Comparison of ENCODE assay signal across 8 cellular contexts in the genomic region with DNA sequence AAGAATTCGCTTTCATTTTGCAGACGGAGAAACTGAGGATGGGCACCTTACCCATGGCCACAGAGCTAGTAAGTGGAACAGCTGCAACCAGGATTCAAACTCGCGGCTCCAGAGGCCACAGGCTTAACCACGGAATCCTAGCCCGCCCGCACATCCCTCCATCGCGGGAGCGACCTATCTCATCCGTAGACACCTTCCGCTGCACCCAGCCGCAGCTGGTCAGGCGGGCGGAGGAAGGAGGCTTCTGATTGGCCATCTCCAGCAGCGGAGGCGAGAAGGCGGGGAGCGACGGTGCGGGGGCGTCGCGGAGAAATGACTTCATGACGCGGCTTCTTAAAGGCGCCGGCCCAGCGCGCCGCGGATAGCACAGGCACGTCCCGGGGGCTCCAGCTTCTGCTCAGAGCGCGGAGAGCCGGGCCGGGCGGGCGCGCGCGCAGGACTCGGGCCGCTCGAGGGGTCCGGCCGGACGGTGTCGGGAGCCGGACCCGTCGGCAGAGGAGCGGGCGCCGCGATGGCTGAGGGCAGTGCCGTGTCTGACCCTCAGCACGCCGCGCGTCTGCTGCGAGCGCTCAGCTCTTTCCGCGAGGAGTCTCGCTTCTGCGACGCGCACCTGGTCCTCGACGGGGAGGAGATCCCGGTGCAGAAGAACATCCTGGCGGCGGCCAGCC. TPM values are rescaled to one million over a fixed set of nuclear protein-coding genes. Genes with fewer than 3 reads are reported as not detected.
DNase-seq lines count a peak whose midpoint lies in the region; FAIRE-seq and TF ChIP-seq lines count a peak whose summit lies in the region.

A gene with protein sequence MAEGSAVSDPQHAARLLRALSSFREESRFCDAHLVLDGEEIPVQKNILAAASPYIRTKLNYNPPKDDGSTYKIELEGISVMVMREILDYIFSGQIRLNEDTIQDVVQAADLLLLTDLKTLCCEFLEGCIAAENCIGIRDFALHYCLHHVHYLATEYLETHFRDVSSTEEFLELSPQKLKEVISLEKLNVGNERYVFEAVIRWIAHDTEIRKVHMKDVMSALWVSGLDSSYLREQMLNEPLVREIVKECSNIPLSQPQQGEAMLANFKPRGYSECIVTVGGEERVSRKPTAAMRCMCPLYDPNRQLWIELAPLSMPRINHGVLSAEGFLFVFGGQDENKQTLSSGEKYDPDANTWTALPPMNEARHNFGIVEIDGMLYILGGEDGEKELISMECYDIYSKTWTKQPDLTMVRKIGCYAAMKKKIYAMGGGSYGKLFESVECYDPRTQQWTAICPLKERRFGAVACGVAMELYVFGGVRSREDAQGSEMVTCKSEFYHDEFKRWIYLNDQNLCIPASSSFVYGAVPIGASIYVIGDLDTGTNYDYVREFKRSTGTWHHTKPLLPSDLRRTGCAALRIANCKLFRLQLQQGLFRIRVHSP (plus strand): TSS at position 360 of the 668 bp plus-strand sequence. CDS start 152 bp downstream, at position 512.

- TF ChIP-seq CTCF in DOHH2 (IDR thresholded peaks at IDR 0.05; ENCODE audit: low read depth, low read length, poor library complexity, severe bottlenecking), result no peak
- no peak for TF ChIP-seq CTCF in esophagus squamous epithelium (IDR thresholded peaks at IDR 0.05)

- H3K27ac Mint-ChIP-seq in activated T-helper 1 cell treated with anti-CD3 and anti-CD28 coated beads, Interleukin-12 subunit alpha, Interleukin-12 subunit beta, Interleukin-2, Interleukin-4 antibody, amounts not matched to agents 30 ng/mL and 10 ng/mL and 1 ng/mL, durations not matched to agents 14 hours and 24 hours and 36 hours, result peak within 1 kb of the TSS; percentile 83

- no peaks in the 10 kb centered on the region for H3F3A ChIP-seq in DOHH2 (ENCODE audit: control insufficient read depth, insufficient read depth)
- peaks cover 11% of the 10 kb centered on the region for H3F3A ChIP-seq in GM23248 (ENCODE audit: insufficient read depth)

- DNase-seq in GM23248 (peak; percentile 98), Karpas-422 (peak; percentile 99), RCC 7860 (ENCODE audit: low spot score) (peak; percentile 89), esophagus squamous epithelium (lab: John Stamatoyannopoulos, UW) (peak; percentile 83), myocyte (ENCODE audit: low read depth) (peak; percentile 97)
- peak; percentile 95 for DNase-seq in activated T-helper 1 cell treated with anti-CD3 and anti-CD28 coated beads, Interleukin-12 subunit alpha, Interleukin-12 subunit beta, Interleukin-2, Interleukin-4 antibody, amounts not matched to agents 30 ng/mL and 10 ng/mL and 1 ng/mL, durations not matched to agents 14 hours and 24 hours and 36 hours (ENCODE audit: low spot score)
- peak; percentile 89 to 94 for DNase-seq in stimulated activated CD8-positive, alpha-beta memory T cell treated with anti-CD3 and anti-CD28 coated beads, Interleukin-7, amount 100 ng/mL, for 4 hours (ENCODE audit: low read depth in 2 of 2)

- H3K4me1 ChIP-seq in DOHH2 (ENCODE audit: control insufficient read depth, low read length) (peaks cover 16% of the 10 kb centered on the region), GM23248 (ENCODE audit: insufficient read depth) (peaks cover 16% of the 10 kb centered on the region), Karpas-422 (ENCODE audit: low read length) (peaks cover 18% of the 10 kb centered on the region), esophagus squamous epithelium (peaks cover 15 to 85% (median 34%) of the 10 kb centered on the region in 3 donors)

- in situ Hi-C loops in GM23248 (cut with MboI), result no loop called here

- H3K36me3 ChIP-seq in DOHH2 (ENCODE audit: control insufficient read depth, low read length) (peaks cover 3% of the 10 kb centered on the region; the same call in 1 of the 2 replicates), GM23248 (ENCODE audit: low read depth) (no peaks in the 10 kb centered on the region), Karpas-422 (ENCODE audit: insufficient read depth, low read length) (no peaks in the 10 kb centered on the region), esophagus squamous epithelium (peaks cover 0 to 9% (median 0%) of the 10 kb centered on the region in 3 donors)

- H3K27me3 ChIP-seq in DOHH2 (ENCODE audit: control insufficient read depth, low read length), result no peaks in the 10 kb centered on the region
- no peaks in the 10 kb centered on the region for H3K27me3 ChIP-seq in GM23248 (replicated peaks; ENCODE audit: insufficient read depth)
- H3K27me3 ChIP-seq in Karpas-422 (ENCODE audit: low read length), result no peaks in the 10 kb centered on the region
- H3K27me3 ChIP-seq in esophagus squamous epithelium, result no peaks in the 10 kb centered on the region

- H4K20me1 ChIP-seq in DOHH2 (ENCODE audit: control insufficient read depth, insufficient read depth, low read depth, low read length) (no peaks in the 10 kb centered on the region), GM23248 (ENCODE audit: insufficient read depth) (no peaks in the 10 kb centered on the region), Karpas-422 (ENCODE audit: insufficient read depth, low read depth, low read length) (peaks cover 38% of the 10 kb centered on the region)

- intact Hi-C loops in activated T-helper 1 cell treated with anti-CD3 and anti-CD28 coated beads, Interleukin-12 subunit alpha, Interleukin-12 subunit beta, Interleukin-2, Interleukin-4 antibody, amounts not matched to agents 30 ng/mL and 10 ng/mL and 1 ng/mL, durations not matched to agents 14 hours and 24 hours and 36 hours (cut with micrococcal nuclease), result loop anchor here (1.0 to 10.0 kb wide), 15 partner anchors 21 to 1340 kb away; a partner anchor contains a TSS
- intact Hi-C loops in esophagus squamous epithelium (cut with DNase I), result no loop called here

- peak in 3 of 4 donors; percentile 92 to 97 (median 95) for TF ChIP-seq POLR2A in esophagus squamous epithelium (IDR thresholded peaks at IDR 0.05)

- no peak within 1 kb of the TSS for H3K27ac ChIP-seq in DOHH2 (ENCODE audit: low read depth, low read length)
- H3K27ac ChIP-seq in GM23248, result peak within 1 kb of the TSS; percentile 58
- H3K27ac ChIP-seq in Karpas-422 (ENCODE audit: low read length), result no peak within 1 kb of the TSS
- H3K27ac ChIP-seq in esophagus squamous epithelium, result peak within 1 kb of the TSS; percentile 93 to 99 (median 97)

- 1% methylated on average over 62 to 65 of the region's 75 CpGs for WGBS in GM23248 (ENCODE audit: low coverage in 1 of 2, low lambda C conversion rate in 2 of 2, missing lambda C conversion rate in 2 of 2), 2 experiments
- 0% methylated on average over 1 of the region's 75 CpGs; no CpG with 5 or more reads in 1 of the 2 donors for WGBS in esophagus squamous epithelium, 2 donors

- no peaks in the 10 kb centered on the region for H3K9me3 ChIP-seq in DOHH2 (ENCODE audit: control insufficient read depth, insufficient read depth, low read length)
- no peaks in the 10 kb centered on the region for H3K9me3 ChIP-seq in GM23248 (ENCODE audit: low read depth)
- H3K9me3 ChIP-seq in Karpas-422 (ENCODE audit: low read length), result no peaks in the 10 kb centered on the region
- H3K9me3 ChIP-seq in esophagus squamous epithelium, result no peaks in the 10 kb centered on the region

- peak within 1 kb of the TSS; percentile 98 for H3K4me2 ChIP-seq in DOHH2 (ENCODE audit: low read length)
- peak within 1 kb of the TSS; percentile 97 for H3K4me2 ChIP-seq in GM23248 (ENCODE audit: unreplicated experiment)
- H3K4me2 ChIP-seq in Karpas-422 (ENCODE audit: low read depth, low read length, poor library complexity, severe bottlenecking), result peak within 1 kb of the TSS; percentile 94

- peak within 1 kb of the TSS; percentile 96 for H2AFZ ChIP-seq in GM23248
- peak within 1 kb of the TSS; percentile 94 for H2AFZ ChIP-seq in Karpas-422 (ENCODE audit: low read length)

- peaks cover 76% of the 10 kb centered on the region for H3K4me1 Mint-ChIP-seq in activated T-helper 1 cell treated with anti-CD3 and anti-CD28 coated beads, Interleukin-12 subunit alpha, Interleukin-12 subunit beta, Interleukin-2, Interleukin-4 antibody, amounts not matched to agents 30 ng/mL and 10 ng/mL and 1 ng/mL, durations not matched to agents 14 hours and 24 hours and 36 hours (ENCODE audit: low read depth)

- H3K4me3 Mint-ChIP-seq in activated T-helper 1 cell treated with anti-CD3 and anti-CD28 coated beads, Interleukin-12 subunit alpha, Interleukin-12 subunit beta, Interleukin-2, Interleukin-4 antibody, amounts not matched to agents 30 ng/mL and 10 ng/mL and 1 ng/mL, durations not matched to agents 14 hours and 24 hours and 36 hours, result peak within 1 kb of the TSS; percentile 90

- H3K4me3 ChIP-seq in DOHH2 (ENCODE audit: low read length) (peak within 1 kb of the TSS; percentile 93), GM23248 (peak within 1 kb of the TSS; percentile 97), Karpas-422 (ENCODE audit: low read length) (peak within 1 kb of the TSS; percentile 86), esophagus squamous epithelium (peak within 1 kb of the TSS; percentile 75 to 97 (median 96))

- no peaks in the 10 kb centered on the region for H3K27me3 Mint-ChIP-seq in activated T-helper 1 cell treated with anti-CD3 and anti-CD28 coated beads, Interleukin-12 subunit alpha, Interleukin-12 subunit beta, Interleukin-2, Interleukin-4 antibody, amounts not matched to agents 30 ng/mL and 10 ng/mL and 1 ng/mL, durations not matched to agents 14 hours and 24 hours and 36 hours (ENCODE audit: insufficient read depth)

- peak; percentile 70 for FAIRE-seq in RCC 7860 (lab: Jason Lieb, UNC)

- peaks cover 2% of the 10 kb centered on the region for H3K36me3 Mint-ChIP-seq in activated T-helper 1 cell treated with anti-CD3 and anti-CD28 coated beads, Interleukin-12 subunit alpha, Interleukin-12 subunit beta, Interleukin-2, Interleukin-4 antibody, amounts not matched to agents 30 ng/mL and 10 ng/mL and 1 ng/mL, durations not matched to agents 14 hours and 24 hours and 36 hours (ENCODE audit: low read depth)

- H3K9ac ChIP-seq in GM23248 (peak within 1 kb of the TSS; percentile 86), Karpas-422 (ENCODE audit: low read length) (peak within 1 kb of the TSS; percentile 84)

- H3K79me2 ChIP-seq in DOHH2 (ENCODE audit: control insufficient read depth, low read length) (peaks cover 56% of the 10 kb centered on the region), GM23248 (ENCODE audit: insufficient read depth) (peaks cover 52% of the 10 kb centered on the region), Karpas-422 (ENCODE audit: low read length) (peaks cover 22% of the 10 kb centered on the region)

- no peaks in the 10 kb centered on the region for H3K9me3 Mint-ChIP-seq in activated T-helper 1 cell treated with anti-CD3 and anti-CD28 coated beads, Interleukin-12 subunit alpha, Interleukin-12 subunit beta, Interleukin-2, Interleukin-4 antibody, amounts not matched to agents 30 ng/mL and 10 ng/mL and 1 ng/mL, durations not matched to agents 14 hours and 24 hours and 36 hours

- H3K9me2 ChIP-seq in DOHH2 (replicated peaks; ENCODE audit: control insufficient read depth, low read length) (no peaks in the 10 kb centered on the region), GM23248 (ENCODE audit: insufficient read depth) (no peaks in the 10 kb centered on the region), Karpas-422 (replicated peaks; ENCODE audit: insufficient read depth, low read length) (no peaks in the 10 kb centered on the region)

RNA-seq across cellular contexts. Expression of the gene that starts here (rescaled TPM):
- 5.7 and 5.8 TPM in 2 replicates for total RNA-seq in GM23248 (2014; rRNA removed; shearing (Covaris generic))
- polyA plus RNA-seq in GM23248 (2016; fragmentation: Nextera tagmentation; extraction: Ambion mirVana), result 1.6 and 2.1 TPM in 2 replicates
- total RNA-seq in Karpas-422 (2014; rRNA removed; shearing (Covaris generic); ENCODE audit: low replicate concordance), result 5.3 and 9.6 TPM in 2 replicates
- 16.4 and 16.8 TPM in 2 replicates for total RNA-seq in activated T-helper 1 cell treated with anti-CD3 and anti-CD28 coated beads, Interleukin-12 subunit alpha, Interleukin-12 subunit beta, Interleukin-2, Interleukin-4 antibody, amounts not matched to agents 30 ng/mL and 10 ng/mL and 1 ng/mL, durations not matched to agents 14 hours and 24 hours and 36 hours
- total RNA-seq in esophagus squamous epithelium (10 to 100 TPM; 16.7 to 28.0 (median 21.7) TPM), myocyte (10.3 and 12.0 TPM in 2 replicates)
- polyA plus RNA-seq in myocyte (2012), result 2.6 TPM

Comparison
In these comparisons a context has a peak if more than half of its experiments do, and no peak if none do; other contexts are left out.
1. H3K27ac ChIP-seq: peak in GM23248 (single experiment) and esophagus squamous epithelium (4 of 4); none in DOHH2 (single experiment) and Karpas-422 (single experiment).
2. Peak in every context shown above with its lines, with median percentiles within 50 percentile points of each other: H3K4me2 ChIP-seq, H3K4me3 ChIP-seq and DNase-seq.